Comparison of ENCODE assay signal across 14 cellular contexts in the genomic region with DNA sequence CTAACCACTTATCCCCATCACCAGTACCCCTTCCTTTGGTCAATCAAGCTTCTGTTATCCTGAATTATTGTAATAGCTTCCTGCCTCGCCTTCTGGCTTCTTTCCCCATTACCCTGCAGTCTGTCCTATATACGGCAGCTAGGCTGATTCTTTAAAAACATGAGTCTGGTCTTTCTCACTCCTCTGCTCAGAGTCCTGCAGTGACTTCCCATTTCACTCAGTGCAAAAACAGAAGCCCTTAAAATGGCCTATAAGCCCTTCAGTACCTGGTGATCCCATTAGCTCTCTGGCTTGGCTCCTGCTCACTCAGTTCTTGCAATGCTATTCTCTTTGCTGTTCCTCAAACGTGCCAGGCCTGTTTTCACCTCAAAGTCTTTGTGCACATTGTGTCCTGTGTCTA. TPM values are rescaled to one million over a fixed set of nuclear protein-coding genes. Genes with fewer than 3 reads are reported as not detected.
A peak's percentile ranks its signal among the peaks of the same experiment; 100 is the strongest.
DNase-seq lines count a peak whose midpoint lies in the region; ATAC-seq and TF ChIP-seq lines count a peak whose summit lies in the region.
"Had no signal": no experiment of that assay in that cellular context is flagged by ENCODE, and none has a peak within 500 bp of the region (broad histone marks: within the 10 kb centered on the region; RNA-seq: fewer than 3 reads in every experiment).

No MANE protein-coding gene starts in this region.

- H3K4me2 ChIP-seq in smooth muscle cell = no peak overlapping the region
- H3K4me2 ChIP-seq: BLaER1 treated with 17β-estradiol and CSF1 and Interleukin-3, amounts not matched to agents 10 nM and 100 nM had no signal

- no peaks in the 10 kb centered on the region for H3K9me3 ChIP-seq in cardiac muscle cell (ENCODE audit: low read depth)
- H3K9me3 ChIP-seq in T-helper 17 cell (ENCODE audit: control insufficient read depth, low read length, poor library complexity, severe bottlenecking) = no peaks in the 10 kb centered on the region
- H3K9me3 ChIP-seq in smooth muscle cell (replicated peaks; ENCODE audit: low read depth) = no peaks in the 10 kb centered on the region
- H3K9me3 ChIP-seq: BLaER1 treated with 17β-estradiol and CSF1 and Interleukin-3, amounts not matched to agents 10 nM and 100 nM; HAP-1 had no signal

- H4K20me1 ChIP-seq in smooth muscle cell (ENCODE audit: low read depth) = no peaks in the 10 kb centered on the region
- H4K20me1 ChIP-seq: BLaER1 treated with 17β-estradiol and CSF1 and Interleukin-3, amounts not matched to agents 10 nM and 100 nM had no signal

- H3K27ac ChIP-seq in cardiac muscle cell (peak overlapping the region; percentile 73), smooth muscle cell (ENCODE audit: low read depth) (no peak overlapping the region)
- H3K27ac ChIP-seq: BLaER1 treated with 17β-estradiol and CSF1 and Interleukin-3, amounts not matched to agents 10 nM and 100 nM had no signal

- no peaks in the 10 kb centered on the region for H3K36me3 ChIP-seq in cardiac muscle cell
- no peaks in the 10 kb centered on the region for H3K36me3 ChIP-seq in smooth muscle cell (ENCODE audit: low read depth)
- H3K36me3 ChIP-seq: BLaER1 treated with 17β-estradiol and CSF1 and Interleukin-3, amounts not matched to agents 10 nM and 100 nM; HAP-1 had no signal

- peaks cover 2% of the 10 kb centered on the region for H3K4me1 Mint-ChIP-seq in T-helper 17 cell

- ATAC-seq in Right ventricle myocardium inferior (no peak), T-helper 17 cell (no peak), HG03097 (IDR thresholded peaks at IDR 0.05; ENCODE audit: low FRiP score, unreplicated experiment) (no peak), HG03520 (IDR thresholded peaks at IDR 0.05; ENCODE audit: unreplicated experiment) (no peak)
- ATAC-seq: CD8-positive, alpha-beta T cell had no signal

- H3K9ac ChIP-seq in smooth muscle cell (ENCODE audit: low read depth) = no peak overlapping the region
- H3K9ac ChIP-seq: BLaER1 treated with 17β-estradiol and CSF1 and Interleukin-3, amounts not matched to agents 10 nM and 100 nM had no signal

- TF ChIP-seq CTCF in cardiac muscle cell (IDR thresholded peaks at IDR 0.05; ENCODE audit: low read depth, low read length) (no peak), smooth muscle cell (IDR thresholded peaks at IDR 0.05; ENCODE audit: borderline replicate concordance, insufficient read depth, poor library complexity, severe bottlenecking) (no peak)

- DNase-seq in cardiac muscle cell (ENCODE audit: low read depth in 1 of 2, low spot score in 1 of 2) = peak in 1 of 2 donors; percentile 53
- no peak for DNase-seq in Right ventricle myocardium inferior (ENCODE audit: missing footprints)
- peak; percentile 9 for DNase-seq in NCI-H82 treated with DMSO at 0.1 percent for 48 hours (lab: John Stamatoyannopoulos, UW; ENCODE audit: unreplicated experiment)
- DNase-seq in T-helper 17 cell = no peak
- DNase-seq in smooth muscle cell (lab: John Stamatoyannopoulos, UW; ENCODE audit: unreplicated experiment) = no peak
- no peak for DNase-seq in erythroblast (lab: John Stamatoyannopoulos, UW)
- DNase-seq: 8988T; CD8-positive, alpha-beta T cell; DMS 273 treated with DMSO at 0.1 percent for 48 hours; IMR-90 had no signal

- H3K27ac Mint-ChIP-seq in T-helper 17 cell = no peak overlapping the region
- H3K27ac Mint-ChIP-seq: CD8-positive, alpha-beta T cell had no signal

- H3K27me3 ChIP-seq in cardiac muscle cell (no peaks in the 10 kb centered on the region), smooth muscle cell (ENCODE audit: low read depth) (no peaks in the 10 kb centered on the region)
- H3K27me3 ChIP-seq: BLaER1 treated with 17β-estradiol and CSF1 and Interleukin-3, amounts not matched to agents 10 nM and 100 nM had no signal

- 17% methylated on average over 3 of the region's 3 CpGs for WGBS in smooth muscle cell (ENCODE audit: low lambda C conversion rate)

- peaks cover 43% of the 10 kb centered on the region for H3K27me3 Mint-ChIP-seq in T-helper 17 cell

- intact Hi-C loops in Right ventricle myocardium inferior (cut with DNase I) = no loop called here

- H3K79me2 ChIP-seq in smooth muscle cell (ENCODE audit: low read depth) = no peaks in the 10 kb centered on the region

- no peak for TF ChIP-seq POLR2A in erythroblast (IDR thresholded peaks at IDR 0.05; ENCODE audit: low read length)

- H3K4me3 ChIP-seq in cardiac muscle cell (no peak overlapping the region), smooth muscle cell (no peak overlapping the region)
- H3K4me3 ChIP-seq: BLaER1 treated with 17β-estradiol and CSF1 and Interleukin-3, amounts not matched to agents 10 nM and 100 nM; HAP-1 had no signal

- H3K4me1 ChIP-seq in cardiac muscle cell (ENCODE audit: low read depth) (peaks cover 15% of the 10 kb centered on the region), smooth muscle cell (ENCODE audit: low read depth) (peaks cover 5% of the 10 kb centered on the region)
- H3K4me1 ChIP-seq: BLaER1 treated with 17β-estradiol and CSF1 and Interleukin-3, amounts not matched to agents 10 nM and 100 nM; HAP-1 had no signal

- H3K4me3 Mint-ChIP-seq in T-helper 17 cell = peak overlapping the region; percentile 21
- H3K4me3 Mint-ChIP-seq: CD8-positive, alpha-beta T cell had no signal

- H3K36me3 Mint-ChIP-seq in T-helper 17 cell (ENCODE audit: low read depth) = no peaks in the 10 kb centered on the region
- H3K36me3 Mint-ChIP-seq: CD8-positive, alpha-beta T cell had no signal

- H3F3A ChIP-seq in smooth muscle cell (ENCODE audit: low read depth) = no peaks in the 10 kb centered on the region

- peak overlapping the region; percentile 45 for H2AFZ ChIP-seq in smooth muscle cell (ENCODE audit: low read depth)

RNA-seq across cellular contexts. Expression of a gene that starts 58.4 kb away (rescaled TPM):
- total RNA-seq in cardiac muscle cell (3.0 and 3.8 TPM in 2 replicates), Right ventricle myocardium inferior (6.0 TPM), T-helper 17 cell (1 to 10 TPM; 3.7 to 4.7 TPM), smooth muscle cell (12.1 and 16.9 TPM in 2 replicates)
- polyA plus RNA-seq in cardiac muscle cell (7.1 and 8.7 TPM in 2 replicates), smooth muscle cell (6.1 and 7.1 TPM in 2 replicates)

RNA-seq across cellular contexts. Expression of a gene that starts 58.5 kb away (rescaled TPM):
- total RNA-seq in cardiac muscle cell = 6.1 and 17.3 TPM in 2 replicates
- 17.3 and 20.3 TPM in 2 replicates for polyA plus RNA-seq in cardiac muscle cell
- 16.9 TPM for total RNA-seq in Right ventricle myocardium inferior
- total RNA-seq in T-helper 17 cell = 10 to 100 TPM; 22.2 to 24.1 TPM
- total RNA-seq in smooth muscle cell = 32.8 and 49.4 TPM in 2 replicates
- polyA plus RNA-seq in smooth muscle cell = 19.8 and 23.1 TPM in 2 replicates
